In the genomic region with DNA sequence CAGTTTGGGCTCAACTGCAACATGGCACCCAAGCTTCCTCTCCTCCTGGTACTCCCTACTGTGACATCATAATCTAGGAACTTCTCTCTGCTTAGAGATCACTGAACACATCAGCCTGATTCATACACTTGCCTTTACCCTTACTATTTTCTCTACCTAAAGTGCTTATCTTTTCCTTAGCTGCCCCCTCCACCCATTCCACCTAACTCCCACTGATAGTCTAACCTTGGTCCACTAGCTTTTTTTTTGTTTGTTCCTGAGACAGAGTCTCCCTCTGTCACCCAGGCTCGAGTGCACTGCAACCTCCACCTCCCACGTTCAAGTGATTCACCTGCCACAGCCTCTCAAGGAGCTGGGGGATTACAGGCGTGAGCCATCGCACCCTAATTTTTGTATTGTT, we compare ENCODE assay signal across 22 cellular contexts. TPM values are rescaled to one million over a fixed set of nuclear protein-coding genes. Genes with fewer than 3 reads are reported as not detected.
DNase-seq lines count a peak whose midpoint lies in the region; ATAC-seq and TF ChIP-seq lines count a peak whose summit lies in the region.
"Had no signal": no experiment of that assay in that cellular context is flagged by ENCODE, and none has a peak within 500 bp of the region (broad histone marks: within the 10 kb centered on the region; RNA-seq: fewer than 3 reads in every experiment).

No MANE protein-coding gene starts in this region.

- TF ChIP-seq CTCF in PC-3 (conservative IDR thresholded peaks at IDR 0.05; ENCODE audit: low read depth, low read length) (no peak), choroid plexus epithelial cell (conservative IDR thresholded peaks at IDR 0.05; ENCODE audit: low read depth, low read length) (no peak), parathyroid adenoma (IDR thresholded peaks at IDR 0.05) (no peak)

- peaks cover 14% of the 10 kb centered on the region for H3K36me3 Mint-ChIP-seq in activated CD4-positive, alpha-beta T cell treated with anti-CD3 and anti-CD28 coated beads, Interleukin-2, amount 10 ng/mL, durations not matched to agents 7 days and 5 days (ENCODE audit: low read depth)

- H3K36me3 ChIP-seq in PC-3 (ENCODE audit: low read depth, low read length) = peaks cover 11% of the 10 kb centered on the region
- no peaks in the 10 kb centered on the region for H3K36me3 ChIP-seq in parathyroid adenoma (ENCODE audit: control insufficient read depth, insufficient read depth, low read length)
- H3K36me3 ChIP-seq in MG63 = peaks cover 2% of the 10 kb centered on the region; the same call in 1 of the 2 replicates
- H3K36me3 ChIP-seq: BE2C had no signal

- no peaks in the 10 kb centered on the region for H3F3A ChIP-seq in PC-3 (ENCODE audit: low read length, unreplicated experiment)

- CTCF ChIA-PET in activated CD4-positive, alpha-beta T cell treated with anti-CD3 and anti-CD28 coated beads, Interleukin-2, amount 10 ng/mL, durations not matched to agents 7 days and 5 days (lab: Charles Lee) = no interaction called here
- CTCF ChIA-PET in PC-3 (lab: Charles Lee) = no interaction called here

- H3K79me2 ChIP-seq in PC-3 (ENCODE audit: low read length) (peaks cover 81% of the 10 kb centered on the region), parathyroid adenoma (peaks cover 24% of the 10 kb centered on the region)

- H3K9ac ChIP-seq in PC-3 (ENCODE audit: low read length) (no peak overlapping the region), parathyroid adenoma (no peak overlapping the region)

- H3K9me3 ChIP-seq in PC-3 (ENCODE audit: low read length) (no peaks in the 10 kb centered on the region), parathyroid adenoma (ENCODE audit: control insufficient read depth, low read length) (no peaks in the 10 kb centered on the region), MG63 (no peaks in the 10 kb centered on the region)
- H3K9me3 ChIP-seq: BE2C, esophagus squamous epithelium had no signal

- no peaks in the 10 kb centered on the region for H3K9me2 ChIP-seq in PC-3 (replicated peaks; ENCODE audit: low read length)

- no peaks in the 10 kb centered on the region for H3K27me3 ChIP-seq in PC-3 (ENCODE audit: low read length)
- H3K27me3 ChIP-seq in parathyroid adenoma (ENCODE audit: control insufficient read depth, insufficient read depth, low read length) = no peaks in the 10 kb centered on the region
- H3K27me3 ChIP-seq in MG63 = no peaks in the 10 kb centered on the region
- H3K27me3 ChIP-seq: BE2C, esophagus squamous epithelium had no signal

- H3K27ac ChIP-seq in PC-3 (ENCODE audit: low read length) (no peak overlapping the region), parathyroid adenoma (no peak overlapping the region)
- H3K27ac ChIP-seq: esophagus squamous epithelium had no signal

- no peaks in the 10 kb centered on the region for H3K27me3 Mint-ChIP-seq in activated CD4-positive, alpha-beta T cell treated with anti-CD3 and anti-CD28 coated beads, Interleukin-2, amount 10 ng/mL, durations not matched to agents 7 days and 5 days
- H3K27me3 Mint-ChIP-seq: activated naive CD4-positive, alpha-beta T cell treated with anti-CD3 and anti-CD28 coated beads, Interleukin-2, amount 10 ng/mL, durations not matched to agents 7 days and 5 days had no signal

- H3K27ac Mint-ChIP-seq in activated CD4-positive, alpha-beta T cell treated with anti-CD3 and anti-CD28 coated beads, Interleukin-2, amount 10 ng/mL, durations not matched to agents 7 days and 5 days = no peak overlapping the region
- H3K27ac Mint-ChIP-seq: activated naive CD4-positive, alpha-beta T cell treated with anti-CD3 and anti-CD28 coated beads, Interleukin-2, amount 10 ng/mL, durations not matched to agents 7 days and 5 days; mesothelial cell of epicardium; nephron had no signal

- ATAC-seq in PC-3 = peak; percentile 38; the same call in 1 of the 2 replicates
- ATAC-seq: HepG2 had no signal

- BruUV-seq in PC-3 (replicated peaks; lab: Mats Ljungman, UMichigan) = no TSS peak

- H3K4me1 Mint-ChIP-seq in activated CD4-positive, alpha-beta T cell treated with anti-CD3 and anti-CD28 coated beads, Interleukin-2, amount 10 ng/mL, durations not matched to agents 7 days and 5 days = no peaks in the 10 kb centered on the region
- H3K4me1 Mint-ChIP-seq: activated naive CD4-positive, alpha-beta T cell treated with anti-CD3 and anti-CD28 coated beads, Interleukin-2, amount 10 ng/mL, durations not matched to agents 7 days and 5 days; mesothelial cell of epicardium; nephron had no signal

- H3K4me2 ChIP-seq in PC-3 (ENCODE audit: low read length) = no peak overlapping the region
- H3K4me2 ChIP-seq in parathyroid adenoma (ENCODE audit: low read length) = peak overlapping the region; percentile 10

- H2AFZ ChIP-seq in PC-3 (ENCODE audit: low read length) (no peak overlapping the region), parathyroid adenoma (no peak overlapping the region)

- POLR2A ChIA-PET in activated CD4-positive, alpha-beta T cell treated with anti-CD3 and anti-CD28 coated beads, Interleukin-2, amount 10 ng/mL, durations not matched to agents 7 days and 5 days (lab: Charles Lee) = interaction anchor here (0.8 kb wide), 1 partner anchor 967 kb away, joined by 4 read pairs; no protein-coding TSS in a partner anchor
- POLR2A ChIA-PET in PC-3 (lab: Charles Lee; ENCODE audit: unreplicated experiment) = no interaction called here

- H4K20me1 ChIP-seq in PC-3 (ENCODE audit: low read length) = peaks cover 18% of the 10 kb centered on the region

- intact Hi-C loops in PC-3 (cut with micrococcal nuclease) = no loop called here

- no peaks in the 10 kb centered on the region for H3K9me3 Mint-ChIP-seq in activated CD4-positive, alpha-beta T cell treated with anti-CD3 and anti-CD28 coated beads, Interleukin-2, amount 10 ng/mL, durations not matched to agents 7 days and 5 days
- H3K9me3 Mint-ChIP-seq: activated naive CD4-positive, alpha-beta T cell treated with anti-CD3 and anti-CD28 coated beads, Interleukin-2, amount 10 ng/mL, durations not matched to agents 7 days and 5 days; mesothelial cell of epicardium; nephron had no signal

- peak; percentile 9 for DNase-seq in activated CD4-positive, alpha-beta T cell treated with anti-CD3 and anti-CD28 coated beads for 48 hours
- DNase-seq in activated CD4-positive, alpha-beta T cell treated with anti-CD3 and anti-CD28 coated beads, Interleukin-2, amount 10 ng/mL, durations not matched to agents 7 days and 5 days = no peak
- no peak for DNase-seq in PC-3
- DNase-seq in choroid plexus epithelial cell (ENCODE audit: low read depth) = peak; percentile 24
- no peak for DNase-seq in MG63
- DNase-seq in OCI-M1 (lab: John Stamatoyannopoulos, UW) = no peak
- no peak for DNase-seq in putamen (ENCODE audit: low spot score)
- DNase-seq: 8988T; activated naive CD4-positive, alpha-beta T cell treated with anti-CD3 and anti-CD28 coated beads, Interleukin-2, amount 10 ng/mL, durations not matched to agents 7 days and 5 days; BE2C; effector memory CD4-positive, alpha-beta T cell; esophagus squamous epithelium; glutamatergic neuron; MM.1S; NCI-H774; SHP77 treated with DMSO at 0.1 percent for 48 hours; stimulated activated CD4-positive, alpha-beta T cell treated with anti-CD3 and anti-CD28 coated beads, Interleukin-2, amount 100 ng/mL, for 48 hours; T-helper 1 cell had no signal

- H3K4me3 ChIP-seq in PC-3 (ENCODE audit: low read length) (no peak overlapping the region), choroid plexus epithelial cell (ENCODE audit: low read depth, low read length) (no peak overlapping the region), parathyroid adenoma (ENCODE audit: low read depth, low read length) (no peak overlapping the region), MG63 (no peak overlapping the region)
- H3K4me3 ChIP-seq: esophagus squamous epithelium had no signal

- no peak overlapping the region for H3K4me3 Mint-ChIP-seq in activated CD4-positive, alpha-beta T cell treated with anti-CD3 and anti-CD28 coated beads, Interleukin-2, amount 10 ng/mL, durations not matched to agents 7 days and 5 days
- H3K4me3 Mint-ChIP-seq: activated naive CD4-positive, alpha-beta T cell treated with anti-CD3 and anti-CD28 coated beads, Interleukin-2, amount 10 ng/mL, durations not matched to agents 7 days and 5 days; mesothelial cell of epicardium; nephron had no signal

- H3K4me1 ChIP-seq in PC-3 (ENCODE audit: insufficient read depth, low read length) (no peaks in the 10 kb centered on the region), parathyroid adenoma (no peaks in the 10 kb centered on the region)
- H3K4me1 ChIP-seq: BE2C, esophagus squamous epithelium had no signal

RNA-seq across cellular contexts. Expression of gene CUL2, which starts 15.9 kb away (rescaled TPM):
- 10 to 100 TPM; 37.1 to 45.8 TPM for total RNA-seq in activated CD4-positive, alpha-beta T cell treated with anti-CD3 and anti-CD28 coated beads, Interleukin-2, amount 10 ng/mL, durations not matched to agents 7 days and 5 days
- 119 and 129 TPM in 2 replicates for total RNA-seq in PC-3 (2014; rRNA removed)
- 18.3 and 26.9 TPM in 2 replicates for total RNA-seq in MG63 (2014; rRNA removed; shearing (Covaris generic); ENCODE audit: low replicate concordance)

RNA-seq across cellular contexts. Expression of gene CREM, which starts 52.4 kb away (rescaled TPM):
- 10 to 100 TPM; 48.7 to 51.6 TPM for total RNA-seq in activated CD4-positive, alpha-beta T cell treated with anti-CD3 and anti-CD28 coated beads, Interleukin-2, amount 10 ng/mL, durations not matched to agents 7 days and 5 days
- 150 and 195 TPM in 2 replicates for total RNA-seq in PC-3 (2014; rRNA removed)
- 72.3 and 102 TPM in 2 replicates for total RNA-seq in MG63 (2014; rRNA removed; shearing (Covaris generic); ENCODE audit: low replicate concordance)

Comparison
In these comparisons a context has a peak if more than half of its experiments do, and no peak if none do; other contexts are left out.
1. DNase-seq: peak in activated CD4-positive, alpha-beta T cell treated with anti-CD3 and anti-CD28 coated beads for 48 hours (single experiment) and choroid plexus epithelial cell (single experiment); none in activated CD4-positive, alpha-beta T cell treated with anti-CD3 and anti-CD28 coated beads, Interleukin-2, amount 10 ng/mL, durations not matched to agents 7 days and 5 days (single experiment), PC-3 (single experiment), MG63 (single experiment), OCI-M1 (single experiment) and putamen (single experiment).